Comparison of ENCODE assay signal across 19 cellular contexts in the genomic region with DNA sequence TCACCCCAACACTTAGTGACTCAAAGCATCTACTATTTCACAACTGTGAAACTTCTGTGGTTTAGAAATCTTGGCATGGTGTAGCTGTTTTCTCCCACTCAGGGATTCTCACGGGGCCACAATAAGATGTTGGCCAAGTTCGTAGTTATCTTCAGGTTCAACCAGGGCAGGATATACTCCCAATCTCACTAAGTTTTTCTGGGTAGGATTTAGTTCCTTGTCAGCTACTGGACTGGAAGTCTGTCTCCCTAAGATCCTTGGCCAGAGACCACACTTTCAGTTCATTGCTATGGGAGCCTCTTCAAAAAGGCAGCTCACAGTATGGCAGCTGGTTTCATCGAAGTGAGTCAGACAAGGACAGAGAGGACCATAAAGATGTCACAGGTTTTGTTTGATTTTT.
DNase-seq lines count a peak whose midpoint lies in the region; ATAC-seq, FAIRE-seq and TF ChIP-seq lines count a peak whose summit lies in the region.
"Had no signal": no experiment of that assay in that cellular context is flagged by ENCODE, and none has a peak within 500 bp of the region (broad histone marks: within the 10 kb centered on the region; RNA-seq: fewer than 3 reads in every experiment).

No MANE protein-coding gene starts in this region.

- DNase-seq in H4 (ENCODE audit: low spot score) (peak; percentile 40), astrocyte (ENCODE audit: low read depth) (peak; percentile 74), fibroblast of villous mesenchyme (ENCODE audit: low read depth) (peak; percentile 39), pancreas (no peak), KG1 (lab: John Stamatoyannopoulos, UW) (no peak), DMS 273 (lab: John Stamatoyannopoulos, UW; ENCODE audit: unreplicated experiment) (no peak), NCI-H146 (lab: John Stamatoyannopoulos, UW) (no peak)
- DNase-seq: amygdala; CD8-positive, alpha-beta memory T cell; H9; NCI-H2029 treated with DMSO at 0.1 percent for 48 hours; stimulated activated naive CD4-positive, alpha-beta T cell; upper lobe of right lung had no signal

- 72 to 87% methylated on average over 3 of the region's 3 CpGs for WGBS in pancreas, 2 donors

- H3K27ac ChIP-seq in astrocyte (ENCODE audit: low read depth, low read length), result no peak overlapping the region
- no peak overlapping the region for H3K27ac ChIP-seq in pancreas
- H3K27ac ChIP-seq: neural progenitor cell, skin epidermis, upper lobe of right lung had no signal

- no peaks in the 10 kb centered on the region for H3K9me3 Mint-ChIP-seq in astrocyte (ENCODE audit: unreplicated experiment)
- H3K9me3 Mint-ChIP-seq: activated T-helper 17 cell treated with anti-CD3 and anti-CD28 coated beads, Interleukin-2, amount 50 U/mL, for 72 hours; H9; neural progenitor cell had no signal

- FAIRE-seq in astrocyte (lab: Jason Lieb, UNC) (no peak), pancreas (lab: Jason Lieb, UNC) (no peak)

- no peaks in the 10 kb centered on the region for H4K20me1 ChIP-seq in astrocyte (ENCODE audit: insufficient read depth, low read length)

- H3K36me3 Mint-ChIP-seq in astrocyte (ENCODE audit: low read depth, unreplicated experiment), result no peaks in the 10 kb centered on the region
- H3K36me3 Mint-ChIP-seq: CD8-positive, alpha-beta memory T cell; neural progenitor cell; WTC11 had no signal

- TF ChIP-seq CTCF in astrocyte (IDR thresholded peaks at IDR 0.05; ENCODE audit: insufficient read depth, low read depth, low read length) (no peak), fibroblast of villous mesenchyme (IDR thresholded peaks at IDR 0.05; ENCODE audit: insufficient read depth, low read depth, low read length) (no peak), pancreas (IDR thresholded peaks at IDR 0.05) (no peak)

- H3K4me1 Mint-ChIP-seq in astrocyte (ENCODE audit: low read depth, unreplicated experiment), result no peaks in the 10 kb centered on the region
- H3K4me1 Mint-ChIP-seq: activated T-helper 17 cell treated with anti-CD3 and anti-CD28 coated beads, Interleukin-2, amount 50 U/mL, for 72 hours; CD8-positive, alpha-beta memory T cell had no signal

- H3K9me3 ChIP-seq in astrocyte (ENCODE audit: insufficient read depth, low read depth, low read length), result no peaks in the 10 kb centered on the region
- no peaks in the 10 kb centered on the region for H3K9me3 ChIP-seq in pancreas
- H3K9me3 ChIP-seq: upper lobe of right lung had no signal

- no peak overlapping the region for H3K9ac ChIP-seq in astrocyte (ENCODE audit: low read length)
- H3K9ac ChIP-seq: neural progenitor cell had no signal

- ATAC-seq in pancreas (peak in 3 of 4 donors; percentile 19 to 46 (median 24)), GM18505 (IDR thresholded peaks at IDR 0.05; ENCODE audit: unreplicated experiment) (no peak)
- ATAC-seq: activated T-helper 17 cell treated with anti-CD3 and anti-CD28 coated beads, Interleukin-2, amount 50 U/mL, for 72 hours; Panc1; upper lobe of right lung; WTC11 had no signal

- intact Hi-C loops in pancreas (cut with DNase I), result no loop called here

- no peaks in the 10 kb centered on the region for H3K27me3 Mint-ChIP-seq in astrocyte (ENCODE audit: low read depth, unreplicated experiment)
- H3K27me3 Mint-ChIP-seq: activated T-helper 17 cell treated with anti-CD3 and anti-CD28 coated beads, Interleukin-2, amount 50 U/mL, for 72 hours; CD8-positive, alpha-beta memory T cell had no signal

- H3K4me2 ChIP-seq in astrocyte (ENCODE audit: low read length), result no peak overlapping the region
- H3K4me2 ChIP-seq: neural progenitor cell had no signal

- no peaks in the 10 kb centered on the region for H3K79me2 ChIP-seq in astrocyte (ENCODE audit: insufficient read depth, low read length)

- no peak overlapping the region for H3K4me3 Mint-ChIP-seq in astrocyte (ENCODE audit: unreplicated experiment)
- H3K4me3 Mint-ChIP-seq: activated T-helper 17 cell treated with anti-CD3 and anti-CD28 coated beads, Interleukin-2, amount 50 U/mL, for 72 hours; CD8-positive, alpha-beta memory T cell; H9; neural progenitor cell; WTC11 had no signal

- TF ChIP-seq POLR2A in GM18505 (IDR thresholded peaks at IDR 0.05; ENCODE audit: borderline replicate concordance, extremely low read depth, insufficient read depth, insufficient read length), result no peak

- H3K4me3 ChIP-seq in astrocyte (ENCODE audit: insufficient read depth, low read depth, low read length), result no peak overlapping the region
- no peak overlapping the region for H3K4me3 ChIP-seq in fibroblast of villous mesenchyme (ENCODE audit: low read depth, low read length)
- no peak overlapping the region for H3K4me3 ChIP-seq in pancreas
- H3K4me3 ChIP-seq: neural progenitor cell, skin epidermis, upper lobe of right lung had no signal

- no peaks in the 10 kb centered on the region for H3K4me1 ChIP-seq in astrocyte (ENCODE audit: insufficient read depth, low read length)
- H3K4me1 ChIP-seq in pancreas, result no peaks in the 10 kb centered on the region
- H3K4me1 ChIP-seq: upper lobe of right lung had no signal

- no peaks in the 10 kb centered on the region for H3K27me3 ChIP-seq in astrocyte (ENCODE audit: insufficient read depth, low read length)
- H3K27me3 ChIP-seq in pancreas, result no peaks in the 10 kb centered on the region
- H3K27me3 ChIP-seq: neural progenitor cell, upper lobe of right lung had no signal

- H2AFZ ChIP-seq in astrocyte (ENCODE audit: low read depth, low read length), result no peak overlapping the region
- H2AFZ ChIP-seq: neural progenitor cell had no signal

- no peak overlapping the region for H3K27ac Mint-ChIP-seq in astrocyte (ENCODE audit: unreplicated experiment)
- H3K27ac Mint-ChIP-seq: activated T-helper 17 cell treated with anti-CD3 and anti-CD28 coated beads, Interleukin-2, amount 50 U/mL, for 72 hours; neural progenitor cell; WTC11 had no signal

- no peaks in the 10 kb centered on the region for H3K36me3 ChIP-seq in astrocyte (ENCODE audit: insufficient read depth, low read length)
- H3K36me3 ChIP-seq in pancreas, result no peaks in the 10 kb centered on the region
- H3K36me3 ChIP-seq: neural progenitor cell, upper lobe of right lung had no signal

Comparison
In these comparisons a context has a peak if more than half of its experiments do, and no peak if none do; other contexts are left out.
1. DNase-seq: peak in H4 (single experiment), astrocyte (single experiment) and fibroblast of villous mesenchyme (single experiment); none in pancreas (0 of 6), KG1 (single experiment), DMS 273 (single experiment) and NCI-H146 (single experiment).